In the genomic region with DNA sequence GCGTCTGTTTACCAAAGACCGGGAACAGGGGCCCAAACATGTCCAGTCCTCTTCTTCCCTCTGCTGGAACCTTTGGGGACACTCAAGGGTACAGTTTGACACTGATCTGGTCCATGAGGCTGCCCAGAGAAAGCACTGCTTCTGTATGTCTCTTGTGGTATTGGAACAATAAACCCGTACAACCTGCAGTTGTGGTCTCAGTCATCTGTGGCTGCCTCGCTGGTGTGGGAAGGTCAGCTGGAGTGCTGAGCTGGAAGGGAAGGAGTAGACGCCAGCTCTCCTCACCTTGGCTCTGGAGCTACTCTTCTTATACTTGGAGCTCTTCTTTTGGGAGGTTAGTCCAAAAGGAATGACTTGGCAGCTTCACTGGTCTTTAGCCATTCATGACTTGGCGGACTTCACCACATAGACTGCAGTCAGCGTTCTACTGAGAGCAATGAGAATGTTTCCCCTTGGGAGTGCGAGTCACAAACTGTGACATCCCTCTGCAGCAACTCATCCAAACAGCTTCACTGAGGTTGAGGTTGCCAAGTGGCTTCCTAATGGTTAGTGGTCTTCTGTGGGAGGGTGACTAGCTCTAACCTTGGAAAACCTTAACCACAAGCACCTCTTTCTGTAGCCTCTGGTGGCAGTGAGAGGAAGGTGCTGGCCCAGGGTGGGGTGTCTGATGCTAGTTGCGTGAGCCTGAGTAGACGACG, we compare ENCODE assay signal across 10 cellular contexts.
DNase-seq lines count a peak whose midpoint lies in the region; ATAC-seq, FAIRE-seq and TF ChIP-seq lines count a peak whose summit lies in the region.
"Had no signal": no experiment of that assay in that cellular context is flagged by ENCODE, and none has a peak within 500 bp of the region (broad histone marks: within the 10 kb centered on the region; RNA-seq: fewer than 3 reads in every experiment).

No MANE protein-coding gene starts in this region.

- H3K9me3 Mint-ChIP-seq in naive thymus-derived CD8-positive, alpha-beta T cell, result no peaks in the 10 kb centered on the region

- POLR2A ChIA-PET in HEK293 (lab: Yijun Ruan, JAX) (interaction anchor here (0.5 kb wide), 1 partner anchor 322 kb away, joined by 3 read pairs; no protein-coding TSS in a partner anchor), OCI-LY7 (lab: Charles Lee) (interaction anchor here (1.2 kb wide), 1 partner anchor 43 kb away, joined by 3 read pairs; no protein-coding TSS in a partner anchor)
- POLR2A ChIA-PET in naive thymus-derived CD8-positive, alpha-beta T cell (lab: Charles Lee), result no interaction called here

- H3K36me3 ChIP-seq in HEK293 (ENCODE audit: control insufficient read depth in 2 of 2, insufficient read depth in 1 of 2, low read length in 2 of 2), result peaks cover 5 to 67% of the 10 kb centered on the region in 2 experiments; a peak in 2 of 3 replicates
- H3K36me3 ChIP-seq in OCI-LY7 (ENCODE audit: insufficient read depth, low read length), result peaks cover 61% of the 10 kb centered on the region

- no TSS peak for BruUV-seq in OCI-LY7 (replicated peaks; lab: Mats Ljungman, UMichigan)

- H3K9me3 ChIP-seq in HEK293 (ENCODE audit: control insufficient read depth, insufficient read depth, low read depth, low read length), result no peaks in the 10 kb centered on the region
- H3K9me3 ChIP-seq in OCI-LY7 (ENCODE audit: low read length), result no peaks in the 10 kb centered on the region
- H3K9me3 ChIP-seq: heart left ventricle had no signal

- intact Hi-C loops in OCI-LY7 (cut with micrococcal nuclease; ENCODE audit: unreplicated experiment), result no loop called here

- H3K4me1 ChIP-seq in HEK293 (ENCODE audit: control insufficient read depth, insufficient read depth, low read length) (no peaks in the 10 kb centered on the region), OCI-LY7 (ENCODE audit: insufficient read depth, low read length, poor library complexity, severe bottlenecking) (peaks cover 11% of the 10 kb centered on the region)

- no peaks in the 10 kb centered on the region for H4K20me1 ChIP-seq in OCI-LY7 (ENCODE audit: insufficient read depth, low read length)

- H3K9me2 ChIP-seq in OCI-LY7 (ENCODE audit: insufficient read depth, low read length), result no peaks in the 10 kb centered on the region

- H3K27ac Mint-ChIP-seq in naive thymus-derived CD8-positive, alpha-beta T cell, result peak overlapping the region in 8 of 10 donors; percentile 28 to 76 (median 60)

- no peaks in the 10 kb centered on the region for H3K79me2 ChIP-seq in OCI-LY7 (ENCODE audit: insufficient read depth, low read depth, low read length)

- H3K27ac ChIP-seq in HEK293 (ENCODE audit: extremely low read depth, low read depth, low read length), result no peak overlapping the region
- no peak overlapping the region for H3K27ac ChIP-seq in OCI-LY7 (ENCODE audit: low read depth, low read length, poor library complexity, severe bottlenecking)
- no peak overlapping the region for H3K27ac ChIP-seq in coronary artery
- H3K27ac ChIP-seq: heart left ventricle had no signal

- H3K36me3 Mint-ChIP-seq in naive thymus-derived CD8-positive, alpha-beta T cell, result peaks cover 0 to 67% (median 10%) of the 10 kb centered on the region in 3 donors

- peak in 1 of 2 donors; percentile 21 for ATAC-seq in naive thymus-derived CD8-positive, alpha-beta T cell
- ATAC-seq in GM21360 (IDR thresholded peaks at IDR 0.05; ENCODE audit: unreplicated experiment), result no peak
- ATAC-seq: heart left ventricle had no signal

- H3K4me3 Mint-ChIP-seq in naive thymus-derived CD8-positive, alpha-beta T cell, result no peak overlapping the region

- H3K4me2 ChIP-seq in OCI-LY7 (ENCODE audit: low read length), result no peak overlapping the region

- peak; percentile 90 for DNase-seq in AG08395 (ENCODE audit: low spot score)
- DNase-seq in amniotic epithelial cell (ENCODE audit: low read depth), result peak; percentile 43
- DNase-seq in naive thymus-derived CD8-positive, alpha-beta T cell, result peak in 1 of 10 donors; percentile 10
- no peak for DNase-seq in OCI-LY7 (ENCODE audit: low spot score)
- no peak for DNase-seq in urothelium cell line (ENCODE audit: low spot score)
- no peak for DNase-seq in coronary artery (ENCODE audit: low spot score)
- DNase-seq: heart left ventricle, NCI-H510A had no signal

- no peak overlapping the region for H2AFZ ChIP-seq in OCI-LY7 (ENCODE audit: low read length)

- TF ChIP-seq CTCF in HEK293 (tag by site-specific recombination; IDR thresholded peaks at IDR 0.05) (no peak), OCI-LY7 (conservative IDR thresholded peaks at IDR 0.05; ENCODE audit: low read length) (no peak), coronary artery (IDR thresholded peaks at IDR 0.05) (no peak)

- H3K27me3 Mint-ChIP-seq in naive thymus-derived CD8-positive, alpha-beta T cell, result no peaks in the 10 kb centered on the region

- peaks cover 20 to 34% (median 28%) of the 10 kb centered on the region in 4 donors for H3K4me1 Mint-ChIP-seq in naive thymus-derived CD8-positive, alpha-beta T cell

- FAIRE-seq in urothelium cell line (lab: Jason Lieb, UNC), result no peak

- CTCF ChIA-PET in HEK293 (lab: Yijun Ruan, JAX) (interaction anchor here (1.1 kb wide), 1 partner anchor 17 kb away, joined by 3 read pairs; no protein-coding TSS in a partner anchor), OCI-LY7 (lab: Charles Lee; ENCODE audit: unreplicated experiment) (no interaction called here)

- H3K4me3 ChIP-seq in HEK293 (ENCODE audit: low read depth, low read length) (no peak overlapping the region), OCI-LY7 (ENCODE audit: low read depth, low read length, poor library complexity, severe bottlenecking) (no peak overlapping the region), coronary artery (no peak overlapping the region)
- H3K4me3 ChIP-seq: heart left ventricle had no signal

TF ChIP-seq in HEK293, 187 proteins besides CTCF, POLR2A, EP300 and RAD21:
- TF ChIP-seq RBAK (tag by site-specific recombination; IDR thresholded peaks at IDR 0.05), result no peak
- TF ChIP-seq, protein P1, sequence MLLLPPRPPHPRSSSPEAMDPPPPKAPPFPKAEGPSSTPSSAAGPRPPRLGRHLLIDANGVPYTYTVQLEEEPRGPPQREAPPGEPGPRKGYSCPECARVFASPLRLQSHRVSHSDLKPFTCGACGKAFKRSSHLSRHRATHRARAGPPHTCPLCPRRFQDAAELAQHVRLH (tag by site-specific recombination; IDR thresholded peaks at IDR 0.05), result no peak
- TF ChIP-seq ZNF654 (tag by site-specific recombination; IDR thresholded peaks at IDR 0.05; ENCODE audit: low read depth), result 0 out of 2 replicates have a peak, but pooled peaks have one; percentile 14
- TF ChIP-seq, protein P2, sequence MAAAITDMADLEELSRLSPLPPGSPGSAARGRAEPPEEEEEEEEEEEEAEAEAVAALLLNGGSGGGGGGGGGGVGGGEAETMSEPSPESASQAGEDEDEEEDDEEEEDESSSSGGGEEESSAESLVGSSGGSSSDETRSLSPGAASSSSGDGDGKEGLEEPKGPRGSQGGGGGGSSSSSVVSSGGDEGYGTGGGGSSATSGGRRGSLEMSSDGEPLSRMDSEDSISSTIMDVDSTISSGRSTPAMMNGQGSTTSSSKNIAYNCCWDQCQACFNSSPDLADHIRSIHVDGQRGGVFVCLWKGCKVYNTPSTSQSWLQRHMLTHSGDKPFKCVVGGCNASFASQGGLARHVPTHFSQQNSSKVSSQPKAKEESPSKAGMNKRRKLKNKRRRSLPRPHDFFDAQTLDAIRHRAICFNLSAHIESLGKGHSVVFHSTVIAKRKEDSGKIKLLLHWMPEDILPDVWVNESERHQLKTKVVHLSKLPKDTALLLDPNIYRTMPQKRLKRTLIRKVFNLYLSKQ (tag by site-specific recombination; IDR thresholded peaks at IDR 0.05; ENCODE audit: borderline replicate concordance), result no peak
- TF ChIP-seq ZNF600 (tag by site-specific recombination; IDR thresholded peaks at IDR 0.05), result no peak
- TF ChIP-seq ZNF10 (tag by site-specific recombination; IDR thresholded peaks at IDR 0.05), result no peak
TF ChIP-seq in HEK293: peak in this region for 1.

Comparison
In these comparisons a context has a peak if more than half of its experiments do, and no peak if none do; other contexts are left out.
1. DNase-seq: peak in AG08395 (single experiment) and amniotic epithelial cell (single experiment); none in OCI-LY7 (single experiment), urothelium cell line (single experiment) and coronary artery (single experiment).